ENCODE assay signal across 10 cellular contexts in genomic region chr20:49275634-49276033, GRCh38. TPM values are rescaled to one million over a fixed set of nuclear protein-coding genes. Genes with fewer than 3 reads are reported as not detected.
DNase-seq lines count a peak whose midpoint lies in the region; ATAC-seq and TF ChIP-seq lines count a peak whose summit lies in the region.
"Had no signal": no experiment of that assay in that cellular context is flagged by ENCODE, and none has a peak within 500 bp of the region (broad histone marks: within the 10 kb centered on the region; RNA-seq: fewer than 3 reads in every experiment).

No MANE protein-coding gene starts in this region.

- H3K27ac ChIP-seq in CD4-positive, CD25-positive, alpha-beta regulatory T cell (ENCODE audit: insufficient read depth, low read length, poor library complexity, severe bottlenecking) = peak overlapping the region; percentile 95
- H3K27ac ChIP-seq in breast epithelium = peak overlapping the region; percentile 96 to 98

- no peak for TF ChIP-seq POLR2A in breast epithelium (IDR thresholded peaks at IDR 0.05)

- DNase-seq in CD4-positive, CD25-positive, alpha-beta regulatory T cell = no peak
- DNase-seq in M059J (ENCODE audit: low read depth) (peak; percentile 87), breast epithelium (ENCODE audit: low spot score in 2 of 2) (no peak), HEK293T (ENCODE audit: extremely low spot score) (no peak), activated gamma-delta T cell treated with Interleukin-2 at 50 U/mL for 16 hours (no peak), GOT3 (lab: John Stamatoyannopoulos, UW) (no peak)

- TF ChIP-seq CTCF in breast epithelium (IDR thresholded peaks at IDR 0.05) (no peak), nephron (IDR thresholded peaks at IDR 0.05; ENCODE audit: unreplicated experiment in 3 of 3) (no peak)

- H3K4me3 ChIP-seq in CD4-positive, CD25-positive, alpha-beta regulatory T cell (ENCODE audit: low read depth, low read length) = peak overlapping the region; percentile 92
- peak overlapping the region in 1 of 3 donors; percentile 97 for H3K4me3 ChIP-seq in breast epithelium

- peaks cover 0 to 12% (median 2%) of the 10 kb centered on the region in 7 donors for H3K9me3 Mint-ChIP-seq in CD4-positive, CD25-positive, alpha-beta regulatory T cell
- peaks cover 11% of the 10 kb centered on the region for H3K9me3 Mint-ChIP-seq in nephron

- no peak for ATAC-seq in CD4-positive, CD25-positive, alpha-beta regulatory T cell (ENCODE audit: low read depth in 2 of 2)
- no peak for ATAC-seq in GM18907 (IDR thresholded peaks at IDR 0.05; ENCODE audit: unreplicated experiment)
- ATAC-seq: esophagus mucosa had no signal

- no peaks in the 10 kb centered on the region for H3K27me3 ChIP-seq in CD4-positive, CD25-positive, alpha-beta regulatory T cell (ENCODE audit: control insufficient read depth, insufficient read depth, low read length)
- no peaks in the 10 kb centered on the region for H3K27me3 ChIP-seq in breast epithelium

- intact Hi-C loops in breast epithelium (cut with DNase I; ENCODE audit: low total_unique reads) = no loop called here

- H3K4me1 ChIP-seq in CD4-positive, CD25-positive, alpha-beta regulatory T cell (ENCODE audit: control insufficient read depth, insufficient read depth, low read length, poor library complexity, severe bottlenecking) = peaks cover 59% of the 10 kb centered on the region
- peaks cover 14 to 16% of the 10 kb centered on the region in 2 donors for H3K4me1 ChIP-seq in breast epithelium

- H3K36me3 Mint-ChIP-seq in CD4-positive, CD25-positive, alpha-beta regulatory T cell = peaks cover 40% of the 10 kb centered on the region
- H3K36me3 Mint-ChIP-seq in nephron (ENCODE audit: low read depth) = peaks cover 58% of the 10 kb centered on the region

- POLR2A ChIA-PET in HEK293T (lab: Yijun Ruan, JAX) = interaction anchor here (1.3 kb wide), 1 partner anchor 10 kb away, joined by 3 read pairs; no protein-coding TSS in a partner anchor

- H3K4me1 Mint-ChIP-seq in CD4-positive, CD25-positive, alpha-beta regulatory T cell = peaks cover 28 to 77% (median 49%) of the 10 kb centered on the region in 4 donors
- peaks cover 21% of the 10 kb centered on the region for H3K4me1 Mint-ChIP-seq in nephron

- H3K36me3 ChIP-seq in CD4-positive, CD25-positive, alpha-beta regulatory T cell (ENCODE audit: control insufficient read depth, insufficient read depth, low read length) = peaks cover 48% of the 10 kb centered on the region
- peaks cover 4% of the 10 kb centered on the region for H3K36me3 ChIP-seq in breast epithelium

- H3K9me3 ChIP-seq in CD4-positive, CD25-positive, alpha-beta regulatory T cell (ENCODE audit: control insufficient read depth in 2 of 2, low read length in 2 of 2) = peaks cover 10 to 11% of the 10 kb centered on the region in 2 experiments
- H3K9me3 ChIP-seq in breast epithelium = peaks cover 2 to 11% of the 10 kb centered on the region in 2 donors
- H3K9me3 ChIP-seq: prostate gland had no signal

- CTCF ChIA-PET in HEK293T (lab: Yijun Ruan, JAX) = interaction anchor here (0.9 to 1.3 kb wide), 4 partner anchors 29 to 210 kb away, joined by 3 to 4 read pairs (median 3); no protein-coding TSS in a partner anchor

- peak overlapping the region; percentile 89 to 98 (median 98) for H3K4me3 Mint-ChIP-seq in CD4-positive, CD25-positive, alpha-beta regulatory T cell
- peak overlapping the region in 2 of 3 experiments; percentile 23 to 60 for H3K4me3 Mint-ChIP-seq in nephron

- peaks cover 14% of the 10 kb centered on the region for H3K27me3 Mint-ChIP-seq in CD4-positive, CD25-positive, alpha-beta regulatory T cell
- H3K27me3 Mint-ChIP-seq in nephron (ENCODE audit: low read depth) = peaks cover 4% of the 10 kb centered on the region

- H3K27ac Mint-ChIP-seq in CD4-positive, CD25-positive, alpha-beta regulatory T cell = peak overlapping the region; percentile 85 to 96 (median 92)
- H3K27ac Mint-ChIP-seq in nephron = peak overlapping the region in 1 of 3 experiments; percentile 7

TF ChIP-seq in HEK293T, 16 proteins besides CTCF, POLR2A, EP300 and RAD21:
- TF ChIP-seq ELF4 (IDR thresholded peaks at IDR 0.05) (no peak), FOXM1 (IDR thresholded peaks at IDR 0.05; ENCODE audit: borderline replicate concordance) (no peak), FOXA1 (IDR thresholded peaks at IDR 0.05) (no peak), L3MBTL2 (conservative IDR thresholded peaks at IDR 0.05) (no peak), SUZ12 (IDR thresholded peaks at IDR 0.05) (no peak), TARDBP (IDR thresholded peaks at IDR 0.05) (no peak), NFRKB (IDR thresholded peaks at IDR 0.05) (no peak)

RNA-seq across cellular contexts. Expression of gene ZNFX1, which starts 2.2 kb away (rescaled TPM):
- 64.6 TPM for total RNA-seq in CD4-positive, CD25-positive, alpha-beta regulatory T cell
- polyA plus RNA-seq in CD4-positive, CD25-positive, alpha-beta regulatory T cell = 10 to 100 TPM; 35.4 to 55.1 (median 50.2) TPM
- 104 and 156 TPM in 2 replicates for total RNA-seq in M059J (2014; rRNA removed; shearing (Covaris generic))
- total RNA-seq in breast epithelium = 10 to 100 TPM; 36.3 to 42.1 (median 36.7) TPM

RNA-seq across cellular contexts. Expression of gene DDX27, which starts 56.4 kb away (rescaled TPM):
- total RNA-seq in CD4-positive, CD25-positive, alpha-beta regulatory T cell = 105 TPM
- 10 to 100 TPM; 24.4 to 39.6 (median 34.8) TPM for polyA plus RNA-seq in CD4-positive, CD25-positive, alpha-beta regulatory T cell
- 44.2 and 65.4 TPM in 2 replicates for total RNA-seq in M059J (2014; rRNA removed; shearing (Covaris generic))
- 10 to 100 TPM; 28.5 to 35.1 (median 34.8) TPM for total RNA-seq in breast epithelium
